In the genomic region with DNA sequence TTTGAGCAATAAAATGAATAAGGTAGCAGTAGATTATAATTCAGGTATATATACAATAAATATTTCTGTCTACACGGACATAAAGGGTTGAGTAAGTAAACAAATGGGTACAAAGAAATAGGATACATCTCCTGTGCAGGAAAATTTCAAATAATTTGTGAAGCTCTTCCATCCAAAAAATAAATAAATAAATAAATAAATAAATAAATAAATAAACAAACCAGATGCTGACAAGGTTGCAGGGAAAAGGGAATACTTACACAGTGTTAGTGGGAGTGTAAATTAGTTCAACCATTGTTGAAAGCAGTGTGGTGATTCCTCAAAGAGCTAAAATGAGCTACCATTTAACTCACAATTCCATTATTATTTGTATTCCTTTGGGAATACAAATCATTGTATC, we compare ENCODE assay signal across 1 cellular context.
TF ChIP-seq lines count a peak whose summit lies in the region.

No MANE protein-coding gene starts in this region.

TF ChIP-seq in HEK293, 187 proteins besides CTCF, POLR2A, EP300 and RAD21 (continued from another document):
- TF ChIP-seq, protein P1, sequence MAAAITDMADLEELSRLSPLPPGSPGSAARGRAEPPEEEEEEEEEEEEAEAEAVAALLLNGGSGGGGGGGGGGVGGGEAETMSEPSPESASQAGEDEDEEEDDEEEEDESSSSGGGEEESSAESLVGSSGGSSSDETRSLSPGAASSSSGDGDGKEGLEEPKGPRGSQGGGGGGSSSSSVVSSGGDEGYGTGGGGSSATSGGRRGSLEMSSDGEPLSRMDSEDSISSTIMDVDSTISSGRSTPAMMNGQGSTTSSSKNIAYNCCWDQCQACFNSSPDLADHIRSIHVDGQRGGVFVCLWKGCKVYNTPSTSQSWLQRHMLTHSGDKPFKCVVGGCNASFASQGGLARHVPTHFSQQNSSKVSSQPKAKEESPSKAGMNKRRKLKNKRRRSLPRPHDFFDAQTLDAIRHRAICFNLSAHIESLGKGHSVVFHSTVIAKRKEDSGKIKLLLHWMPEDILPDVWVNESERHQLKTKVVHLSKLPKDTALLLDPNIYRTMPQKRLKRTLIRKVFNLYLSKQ (tag by site-specific recombination; IDR thresholded peaks at IDR 0.05; ENCODE audit: borderline replicate concordance): 0 out of 2 replicates have a peak, but pooled peaks have one; percentile 35
- no peak for TF ChIP-seq ZNF175 (tag by site-specific recombination; IDR thresholded peaks at IDR 0.05)
TF ChIP-seq in HEK293: peak in this region for 11.
